Comparison of ENCODE assay signal across 21 cellular contexts in the genomic region with DNA sequence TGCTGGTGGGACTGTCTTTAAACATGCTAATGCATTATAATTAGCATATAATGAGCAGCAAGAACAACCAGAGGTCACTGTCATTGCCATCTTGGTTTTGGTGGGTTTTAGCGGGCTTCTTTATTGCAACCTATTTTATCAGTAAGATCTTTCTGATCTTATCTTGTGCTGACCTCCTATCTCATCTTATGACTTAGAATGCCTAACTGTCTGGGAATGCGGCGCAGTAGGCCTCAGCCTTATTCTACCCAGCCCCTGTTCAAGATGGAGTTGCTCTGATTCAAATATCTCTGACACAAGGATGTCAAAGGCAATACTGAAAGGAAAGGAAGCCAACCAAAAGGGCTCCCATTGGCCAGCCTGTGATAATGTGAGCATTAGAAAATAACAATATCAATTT.
"Had no signal": no experiment of that assay in that cellular context is flagged by ENCODE, and none has a peak within 500 bp of the region (broad histone marks: within the 10 kb centered on the region; RNA-seq: fewer than 3 reads in every experiment).

No MANE protein-coding gene starts in this region.

- H3K4me1 Mint-ChIP-seq: stimulated activated naive CD8-positive, alpha-beta T cell treated with anti-CD3 and anti-CD28 coated beads, Interleukin-15, amount 100 ng/mL, for 72 hours had no signal

- H3K9me3 ChIP-seq: lower lobe of right lung, neutrophil, pancreas, right lobe of liver, suprapubic skin had no signal

- DNase-seq: cerebellar nuclear complex; cortex of kidney; effector memory CD8-positive, alpha-beta T cell; hypothalamus; kidney glomerular epithelial cell; left colon; left ventricle myocardium superior; lower lobe of right lung; natural killer cell; pancreas; right lobe of liver; small intestine; stimulated activated CD4-positive, alpha-beta T cell treated with anti-CD3 and anti-CD28 coated beads, Interleukin-12 subunit alpha, Interleukin-12 subunit beta, amount 100 ng/mL, for 4 hours; stimulated activated CD4-positive, alpha-beta T cell treated with anti-CD3 and anti-CD28 coated beads, Interleukin-1b, Interleukin-23, amount 100 ng/mL, for 48 hours; stimulated activated CD4-positive, alpha-beta T cell treated with anti-CD3 and anti-CD28 coated beads, Interleukin-4, amount 100 ng/mL, for 1 hour; stimulated activated CD8-positive, alpha-beta memory T cell treated with anti-CD3 and anti-CD28 coated beads, Interleukin-4, amount 100 ng/mL, for 48 hours; stimulated activated naive CD4-positive, alpha-beta T cell; stimulated activated naive CD8-positive, alpha-beta T cell treated with anti-CD3 and anti-CD28 coated beads, Interleukin-15, amount 100 ng/mL, for 72 hours had no signal

- ATAC-seq: effector memory CD8-positive, alpha-beta T cell; left colon; left ventricle myocardium superior; lower lobe of right lung; natural killer cell; pancreas; right lobe of liver; stimulated activated naive CD8-positive, alpha-beta T cell treated with anti-CD3 and anti-CD28 coated beads, Interleukin-15, amount 100 ng/mL, for 72 hours had no signal

- H3K27ac ChIP-seq: lower lobe of right lung, neutrophil, pancreas, right lobe of liver, suprapubic skin had no signal

- H3K4me3 ChIP-seq: lower lobe of right lung, pancreas, right lobe of liver, suprapubic skin had no signal

- H3K4me1 ChIP-seq: lower lobe of right lung, right lobe of liver had no signal

- H3K9me3 Mint-ChIP-seq: effector memory CD8-positive, alpha-beta T cell; natural killer cell; stimulated activated naive CD8-positive, alpha-beta T cell treated with anti-CD3 and anti-CD28 coated beads, Interleukin-15, amount 100 ng/mL, for 72 hours; type B pancreatic cell had no signal

- H3K27me3 Mint-ChIP-seq: type B pancreatic cell had no signal

- H3K36me3 ChIP-seq: lower lobe of right lung, neutrophil, pancreas, right lobe of liver, suprapubic skin had no signal

- H3K27me3 ChIP-seq: pancreas, right lobe of liver, suprapubic skin had no signal

- H3K36me3 Mint-ChIP-seq: natural killer cell, type B pancreatic cell had no signal

- H3K4me3 Mint-ChIP-seq: effector memory CD8-positive, alpha-beta T cell; natural killer cell; stimulated activated naive CD8-positive, alpha-beta T cell treated with anti-CD3 and anti-CD28 coated beads, Interleukin-15, amount 100 ng/mL, for 72 hours; type B pancreatic cell had no signal

- H3K27ac Mint-ChIP-seq: effector memory CD8-positive, alpha-beta T cell; natural killer cell; stimulated activated naive CD8-positive, alpha-beta T cell treated with anti-CD3 and anti-CD28 coated beads, Interleukin-15, amount 100 ng/mL, for 72 hours; type B pancreatic cell had no signal
